ENCODE assay signal across 8 cellular contexts in genomic region chr1:212433577-212434462, GRCh38. TPM values are rescaled to one million over a fixed set of nuclear protein-coding genes. Genes with fewer than 3 reads are reported as not detected.
DNase-seq lines count a peak whose midpoint lies in the region; ATAC-seq and TF ChIP-seq lines count a peak whose summit lies in the region.

No MANE protein-coding gene starts in this region.

- H3K27me3 Mint-ChIP-seq in activated naive CD4-positive, alpha-beta T cell treated with anti-CD3 and anti-CD28 coated beads for 36 hours (ENCODE audit: low read depth) = no peaks in the 10 kb centered on the region

- no peaks in the 10 kb centered on the region for H3K36me3 Mint-ChIP-seq in activated naive CD4-positive, alpha-beta T cell treated with anti-CD3 and anti-CD28 coated beads for 36 hours (ENCODE audit: low read depth)

- H3K4me1 Mint-ChIP-seq in activated naive CD4-positive, alpha-beta T cell treated with anti-CD3 and anti-CD28 coated beads for 36 hours (ENCODE audit: low read depth) = peaks cover 39% of the 10 kb centered on the region

- in situ Hi-C loops in transverse colon (cut with MboI; ENCODE audit: low pct_ligation_motif_present in 1 of 4, low pct_unique_long_range_greater_than_20kb in 1 of 4, low sequenced_read_pairs in 3 of 4) = loop anchor here in 1 of 4 donors (25.0 kb wide), 1 partner anchor 747 kb away; the partner anchor contains the start of gene NEK2

- CTCF ChIA-PET in activated naive CD4-positive, alpha-beta T cell treated with anti-CD3 and anti-CD28 coated beads for 36 hours (lab: Charles Lee) = interaction anchor here (1.7 kb wide), 1 partner anchor 22 kb away, joined by 5 read pairs; no protein-coding TSS in a partner anchor

- H3K9me3 ChIP-seq in adrenal gland (replicated peaks in 1 of 3) = no peaks in the 10 kb centered on the region
- H3K9me3 ChIP-seq in right lobe of liver = no peaks in the 10 kb centered on the region
- no peaks in the 10 kb centered on the region for H3K9me3 ChIP-seq in transverse colon

- TF ChIP-seq POLR2A in adrenal gland (IDR thresholded peaks at IDR 0.05) (no peak), right lobe of liver (IDR thresholded peaks at IDR 0.05) (no peak), transverse colon (IDR thresholded peaks at IDR 0.05) (no peak)

- DNase-seq in activated naive CD4-positive, alpha-beta T cell treated with anti-CD3 and anti-CD28 coated beads for 36 hours = no peak
- DNase-seq in activated naive CD4-positive, alpha-beta T cell treated with anti-CD3 and anti-CD28 coated beads, Interleukin-2, amount 50 U/mL, for 16 hours = no peak
- DNase-seq in adrenal gland (no peak), right lobe of liver (no peak), transverse colon (no peak), HCEC 1CT (no peak)

- peak overlapping the region in 3 of 5 donors; percentile 75 to 89 (median 79) for H3K27ac ChIP-seq in adrenal gland
- H3K27ac ChIP-seq in right lobe of liver = no peak overlapping the region
- peak overlapping the region; percentile 83 to 90 (median 86) for H3K27ac ChIP-seq in transverse colon

- WGBS in adrenal gland, 4 donors = 63 to 71% (median 67%) methylated on average over 13 to 17 of the region's 17 CpGs
- 40% methylated on average over 1 of the region's 17 CpGs for WGBS in right lobe of liver (ENCODE audit: insufficient coverage, low coverage, low lambda C conversion rate, missing lambda C conversion rate)
- WGBS in transverse colon (ENCODE audit: low coverage in 1 of 2), 2 donors = 68 to 78% methylated on average over 5 to 17 of the region's 17 CpGs

- no peaks in the 10 kb centered on the region for H3K27me3 ChIP-seq in adrenal gland
- H3K27me3 ChIP-seq in right lobe of liver = no peaks in the 10 kb centered on the region
- no peaks in the 10 kb centered on the region for H3K27me3 ChIP-seq in transverse colon

- TF ChIP-seq CTCF in adrenal gland (IDR thresholded peaks at IDR 0.05) = peak in 1 of 6 experiments; percentile 9
- no peak for TF ChIP-seq CTCF in right lobe of liver (IDR thresholded peaks at IDR 0.05)
- TF ChIP-seq CTCF in transverse colon (IDR thresholded peaks at IDR 0.05) = no peak

- H3K4me1 ChIP-seq in adrenal gland (replicated peaks in 1 of 2) = peaks cover 11 to 13% of the 10 kb centered on the region in 2 donors
- H3K4me1 ChIP-seq in right lobe of liver = peaks cover 0 to 5% (median 0%) of the 10 kb centered on the region in 4 donors
- peaks cover 11 to 26% (median 17%) of the 10 kb centered on the region in 4 donors for H3K4me1 ChIP-seq in transverse colon

- intact Hi-C loops in activated naive CD4-positive, alpha-beta T cell treated with anti-CD3 and anti-CD28 coated beads for 36 hours (cut with micrococcal nuclease) = loop anchor here (2.0 to 5.0 kb wide), 2 partner anchors 757 to 855 kb away; partner anchors contain the start of genes NEK2 and SLC30A1
- intact Hi-C loops in adrenal gland (cut with DNase I) = no loop called here
- intact Hi-C loops in right lobe of liver (cut with DNase I) = no loop called here
- intact Hi-C loops in transverse colon (cut with DNase I; ENCODE audit: low total_unique reads) = no loop called here

- TF ChIP-seq EP300 in transverse colon (IDR thresholded peaks at IDR 0.05; ENCODE audit: low read depth) = no peak

- peak overlapping the region; percentile 69 for H3K4me3 Mint-ChIP-seq in activated naive CD4-positive, alpha-beta T cell treated with anti-CD3 and anti-CD28 coated beads for 36 hours

- H3K36me3 ChIP-seq in adrenal gland (replicated peaks in 1 of 2) (no peaks in the 10 kb centered on the region), right lobe of liver (no peaks in the 10 kb centered on the region), transverse colon (no peaks in the 10 kb centered on the region)

- H3K9me3 Mint-ChIP-seq in activated naive CD4-positive, alpha-beta T cell treated with anti-CD3 and anti-CD28 coated beads for 36 hours = no peaks in the 10 kb centered on the region

- ATAC-seq in right lobe of liver (no peak), GM21717 (IDR thresholded peaks at IDR 0.05; ENCODE audit: unreplicated experiment) (no peak), HG03135 (IDR thresholded peaks at IDR 0.05; ENCODE audit: unreplicated experiment) (no peak)

- H3K27ac Mint-ChIP-seq in activated naive CD4-positive, alpha-beta T cell treated with anti-CD3 and anti-CD28 coated beads for 36 hours = no peak overlapping the region

- H3K4me3 ChIP-seq in adrenal gland (peak overlapping the region in 2 of 4 donors; percentile 80 to 95), right lobe of liver (peak overlapping the region; percentile 67 to 80 (median 71)), transverse colon (peak overlapping the region; percentile 83 to 93 (median 88))

RNA-seq across cellular contexts. Expression of gene NENF, which starts 1.1 kb away (rescaled TPM):
- total RNA-seq in activated naive CD4-positive, alpha-beta T cell treated with anti-CD3 and anti-CD28 coated beads for 36 hours = 10 to 100 TPM; 27.0 to 30.9 TPM
- total RNA-seq in adrenal gland (100 to 1,000 TPM in 2 of 8 donors, 10 to 100 TPM in 6; 57.4 to 226 (median 82.2) TPM), right lobe of liver (10 to 100 TPM; 23.0 to 49.0 (median 27.9) TPM), transverse colon (10 to 100 TPM; 24.2 to 91.5 (median 35.7) TPM)
- 100 to 1,000 TPM in 2 of 3 donors, 10 to 100 TPM in 1; 47.3 to 165 (median 103) TPM for polyA plus RNA-seq in adrenal gland

RNA-seq across cellular contexts. Expression of gene PACC1, which starts 19.1 kb away (rescaled TPM):
- total RNA-seq in activated naive CD4-positive, alpha-beta T cell treated with anti-CD3 and anti-CD28 coated beads for 36 hours = 10 to 100 TPM in 1 of 2 experiments, 1 to 10 TPM in 1; 9.5 to 10.2 TPM
- total RNA-seq in adrenal gland (1 to 10 TPM; 2.4 to 7.6 (median 6.0) TPM), right lobe of liver (1 to 10 TPM in 5 of 6 experiments, under 1 TPM in 1; 0.88 to 3.3 (median 1.7) TPM), transverse colon (1 to 10 TPM in 3 of 4 donors, not detected in 1; 2.6 to 4.6 (median 2.7) TPM)
- polyA plus RNA-seq in adrenal gland = 1 to 10 TPM; 1.9 to 4.1 (median 1.9) TPM

Comparison
In these comparisons a context has a peak if more than half of its experiments do, and no peak if none do; other contexts are left out.
1. H3K27ac ChIP-seq: peak in adrenal gland (3 of 5) and transverse colon (4 of 4); none in right lobe of liver (0 of 3).